8 cellular contexts compared by ENCODE assay signal in genomic region chr11:81869337-81870065, GRCh38.
A peak's percentile ranks its signal among the peaks of the same experiment; 100 is the strongest.
DNase-seq lines count a peak whose midpoint lies in the region; ATAC-seq and TF ChIP-seq lines count a peak whose summit lies in the region.

No MANE protein-coding gene starts in this region.

- no peak for TF ChIP-seq POLR2A in GM18505 (IDR thresholded peaks at IDR 0.05; ENCODE audit: borderline replicate concordance, extremely low read depth, insufficient read depth, insufficient read length)

- H3K4me2 ChIP-seq in OCI-LY3 (ENCODE audit: low read length) (peak overlapping the region; percentile 78), osteoblast (ENCODE audit: insufficient read depth, low read length) (no peak overlapping the region)

- H4K20me1 ChIP-seq in OCI-LY3 (ENCODE audit: insufficient read depth, low read length) (peaks cover 5% of the 10 kb centered on the region), osteoblast (ENCODE audit: insufficient read depth, low read length) (no peaks in the 10 kb centered on the region)

- no peak for TF ChIP-seq CTCF in OCI-LY3 (IDR thresholded peaks at IDR 0.05; ENCODE audit: low read depth, low read length)
- TF ChIP-seq CTCF in osteoblast (IDR thresholded peaks at IDR 0.05; ENCODE audit: extremely low read depth, low read depth, low read length): no peak

- H3K9ac ChIP-seq in OCI-LY3 (ENCODE audit: low read length): peak overlapping the region; percentile 5; the same call in 1 of the 2 replicates

- H3K36me3 ChIP-seq in OCI-LY3 (replicated peaks; ENCODE audit: low read depth, low read length) (no peaks in the 10 kb centered on the region), osteoblast (ENCODE audit: insufficient read depth, low read length) (no peaks in the 10 kb centered on the region)

- no peaks in the 10 kb centered on the region for H3K79me2 ChIP-seq in OCI-LY3 (ENCODE audit: low read length)
- H3K79me2 ChIP-seq in osteoblast (ENCODE audit: insufficient read depth, low read length): no peaks in the 10 kb centered on the region

- DNase-seq in activated T-helper 9 cell treated with anti-CD3 and anti-CD28 coated beads, Interleukin-2, amount 50 U/mL, for 16 hours (ENCODE audit: low read depth): peak; percentile 64
- peak; percentile 51 for DNase-seq in stimulated activated CD4-positive, alpha-beta T cell treated with anti-CD3 and anti-CD28 coated beads, Interleukin-2, amount 100 ng/mL, for 4 hours (ENCODE audit: low read depth)
- DNase-seq in iPS-NIHi11 (ENCODE audit: low spot score) (no peak), DMS 273 (lab: John Stamatoyannopoulos, UW; ENCODE audit: unreplicated experiment) (no peak), osteoblast (ENCODE audit: insufficient read length, low spot score, missing footprints) (no peak)

- H3K27me3 ChIP-seq in OCI-LY3 (ENCODE audit: low read depth, low read length) (peaks cover 55% of the 10 kb centered on the region), osteoblast (ENCODE audit: insufficient read depth, low read length) (no peaks in the 10 kb centered on the region)

- H2AFZ ChIP-seq in OCI-LY3 (ENCODE audit: low read depth, low read length): no peak overlapping the region
- H2AFZ ChIP-seq in osteoblast (ENCODE audit: low read length): no peak overlapping the region

- H3K4me3 ChIP-seq in OCI-LY3 (ENCODE audit: low read length) (peak overlapping the region; percentile 63), osteoblast (ENCODE audit: insufficient read depth, low read length) (no peak overlapping the region)

- H3K9me3 ChIP-seq in OCI-LY3 (ENCODE audit: insufficient read depth, low read length): no peaks in the 10 kb centered on the region; the same call in 1 of the 2 replicates
- no peaks in the 10 kb centered on the region for H3K9me3 ChIP-seq in osteoblast (ENCODE audit: low read depth, low read length)

- H3K27ac ChIP-seq in OCI-LY3 (ENCODE audit: low read length) (peak overlapping the region; percentile 69), osteoblast (ENCODE audit: low read depth, low read length) (no peak overlapping the region)

- H3K4me1 ChIP-seq in OCI-LY3 (ENCODE audit: low read length) (peaks cover 25% of the 10 kb centered on the region), osteoblast (ENCODE audit: insufficient read depth, low read length) (no peaks in the 10 kb centered on the region)

- ATAC-seq in GM18505 (IDR thresholded peaks at IDR 0.05; ENCODE audit: unreplicated experiment): peak; percentile 95
- peak; percentile 90 for ATAC-seq in HG02852 (IDR thresholded peaks at IDR 0.05; ENCODE audit: unreplicated experiment)

Comparison
In these comparisons a context has a peak if more than half of its experiments do, and no peak if none do; other contexts are left out.
1. DNase-seq: peak in activated T-helper 9 cell treated with anti-CD3 and anti-CD28 coated beads, Interleukin-2, amount 50 U/mL, for 16 hours (single experiment) and stimulated activated CD4-positive, alpha-beta T cell treated with anti-CD3 and anti-CD28 coated beads, Interleukin-2, amount 100 ng/mL, for 4 hours (single experiment); none in iPS-NIHi11 (single experiment), DMS 273 (single experiment) and osteoblast (single experiment).